1 cellular context compared by ENCODE assay signal in genomic region chr1:30446508-30446907, GRCh38.
TF ChIP-seq lines count a peak whose summit lies in the region.

No MANE protein-coding gene starts in this region.

TF ChIP-seq in HepG2, 621 proteins besides CTCF, POLR2A, EP300 and RAD21 (continued from another document):
- TF ChIP-seq KLF6 (CRISPR knock-in tag; IDR thresholded peaks at IDR 0.05) (no peak), HCFC1 (IDR thresholded peaks at IDR 0.05; ENCODE audit: low read depth, low read length) (no peak), DMAP1 (CRISPR knock-in tag; IDR thresholded peaks at IDR 0.05) (no peak), ZC3H4 (CRISPR knock-in tag; IDR thresholded peaks at IDR 0.05; ENCODE audit: borderline replicate concordance) (no peak), RXRA (CRISPR knock-in tag; IDR thresholded peaks at IDR 0.05) (no peak), SYNCRIP (IDR thresholded peaks at IDR 0.05; ENCODE audit: insufficient read depth, low read depth, low read length) (no peak), PTBP1 (IDR thresholded peaks at IDR 0.05; ENCODE audit: low read depth, low read length, poor library complexity, severe bottlenecking) (no peak), FIP1L1 (IDR thresholded peaks at IDR 0.05; ENCODE audit: borderline replicate concordance, insufficient read depth, low read depth, low read length) (no peak), NFYC (CRISPR knock-in tag; IDR thresholded peaks at IDR 0.05) (no peak), HNF1B (CRISPR knock-in tag; IDR thresholded peaks at IDR 0.05) (no peak)
